22 cellular contexts compared by ENCODE assay signal in genomic region chr17:80853076-80853475, GRCh38.
A peak's percentile ranks its signal among the peaks of the same experiment; 100 is the strongest.
DNase-seq lines count a peak whose midpoint lies in the region; ATAC-seq and TF ChIP-seq lines count a peak whose summit lies in the region.
"Had no signal": no experiment of that assay in that cellular context is flagged by ENCODE, and none has a peak within 500 bp of the region (broad histone marks: within the 10 kb centered on the region; RNA-seq: fewer than 3 reads in every experiment).

No MANE protein-coding gene starts in this region.

- POLR2A ChIA-PET in activated CD8-positive, alpha-beta T cell treated with anti-CD3 and anti-CD28 coated beads, Interleukin-2, amount 10 ng/mL, durations not matched to agents 7 days and 5 days (lab: Charles Lee), result no interaction called here

- CTCF ChIA-PET in activated CD8-positive, alpha-beta T cell treated with anti-CD3 and anti-CD28 coated beads, Interleukin-2, amount 10 ng/mL, durations not matched to agents 7 days and 5 days (lab: Charles Lee), result no interaction called here

- no peak for DNase-seq in activated naive CD8-positive, alpha-beta T cell treated with anti-CD3 and anti-CD28 coated beads, Interleukin-2, amount 50 U/mL, for 24 hours
- DNase-seq in activated CD8-positive, alpha-beta T cell treated with anti-CD3 and anti-CD28 coated beads, Interleukin-2, amount 10 ng/mL, durations not matched to agents 7 days and 5 days, result no peak
- DNase-seq in neural crest cell (ENCODE audit: low read depth, low spot score) (no peak), OCI-M1 (lab: John Stamatoyannopoulos, UW) (no peak)
- DNase-seq in stimulated activated naive CD4-positive, alpha-beta T cell (lab: John Stamatoyannopoulos, UW), result no peak
- DNase-seq: activated CD4-positive, alpha-beta T cell treated with anti-CD3 and anti-CD28 coated beads for 4 hours; Calu3; DMS79 treated with DMSO at 0.1 percent for 48 hours; hippocampal formation; MM.1S; NCI-H2081; NCI-H2227 treated with DMSO at 0.1 percent for 48 hours; NCI-H526 treated with DMSO at 0.1 percent for 48 hours; SK-N-SH; stimulated activated naive CD8-positive, alpha-beta T cell treated with anti-CD3 and anti-CD28 coated beads, Interleukin-15, amount 100 ng/mL, for 72 hours; thyroid gland had no signal

- H3K4me3 Mint-ChIP-seq in activated naive CD8-positive, alpha-beta T cell, result no peak overlapping the region
- no peak overlapping the region for H3K4me3 Mint-ChIP-seq in activated naive CD8-positive, alpha-beta T cell treated with anti-CD3 and anti-CD28 coated beads, Interleukin-2, amount 50 U/mL, for 24 hours
- no peak overlapping the region for H3K4me3 Mint-ChIP-seq in activated CD8-positive, alpha-beta T cell treated with anti-CD3 and anti-CD28 coated beads, Interleukin-2, amount 10 ng/mL, durations not matched to agents 7 days and 5 days
- H3K4me3 Mint-ChIP-seq in neural crest cell, result no peak overlapping the region
- H3K4me3 Mint-ChIP-seq: memory B cell; stimulated activated naive CD8-positive, alpha-beta T cell treated with anti-CD3 and anti-CD28 coated beads, Interleukin-15, amount 100 ng/mL, for 72 hours had no signal

- peak overlapping the region; percentile 41 for H3K27ac Mint-ChIP-seq in activated naive CD8-positive, alpha-beta T cell
- H3K27ac Mint-ChIP-seq in activated naive CD8-positive, alpha-beta T cell treated with anti-CD3 and anti-CD28 coated beads, Interleukin-2, amount 50 U/mL, for 24 hours, result no peak overlapping the region
- peak overlapping the region; percentile 76 for H3K27ac Mint-ChIP-seq in activated CD8-positive, alpha-beta T cell treated with anti-CD3 and anti-CD28 coated beads, Interleukin-2, amount 10 ng/mL, durations not matched to agents 7 days and 5 days
- H3K27ac Mint-ChIP-seq in neural crest cell (ENCODE audit: unreplicated experiment), result peak overlapping the region; percentile 87
- H3K27ac Mint-ChIP-seq: memory B cell had no signal

- no peak for TF ChIP-seq CTCF in neural crest cell (conservative IDR thresholded peaks at IDR 0.05)

- peaks cover 20% of the 10 kb centered on the region for H3K36me3 Mint-ChIP-seq in activated naive CD8-positive, alpha-beta T cell
- H3K36me3 Mint-ChIP-seq in activated naive CD8-positive, alpha-beta T cell treated with anti-CD3 and anti-CD28 coated beads, Interleukin-2, amount 50 U/mL, for 24 hours (ENCODE audit: low read depth), result peaks cover 35% of the 10 kb centered on the region
- H3K36me3 Mint-ChIP-seq in activated CD8-positive, alpha-beta T cell treated with anti-CD3 and anti-CD28 coated beads, Interleukin-2, amount 10 ng/mL, durations not matched to agents 7 days and 5 days (ENCODE audit: low read depth), result peaks cover 78% of the 10 kb centered on the region
- no peaks in the 10 kb centered on the region for H3K36me3 Mint-ChIP-seq in neural crest cell (ENCODE audit: low read depth)

- H3K27me3 Mint-ChIP-seq in activated naive CD8-positive, alpha-beta T cell, result no peaks in the 10 kb centered on the region
- H3K27me3 Mint-ChIP-seq in activated naive CD8-positive, alpha-beta T cell treated with anti-CD3 and anti-CD28 coated beads, Interleukin-2, amount 50 U/mL, for 24 hours, result no peaks in the 10 kb centered on the region
- H3K27me3 Mint-ChIP-seq in activated CD8-positive, alpha-beta T cell treated with anti-CD3 and anti-CD28 coated beads, Interleukin-2, amount 10 ng/mL, durations not matched to agents 7 days and 5 days (ENCODE audit: low read depth), result no peaks in the 10 kb centered on the region
- no peaks in the 10 kb centered on the region for H3K27me3 Mint-ChIP-seq in neural crest cell (ENCODE audit: low read depth)
- H3K27me3 Mint-ChIP-seq: memory B cell; stimulated activated naive CD8-positive, alpha-beta T cell treated with anti-CD3 and anti-CD28 coated beads, Interleukin-15, amount 100 ng/mL, for 72 hours had no signal

- no peaks in the 10 kb centered on the region for H3K9me3 Mint-ChIP-seq in activated naive CD8-positive, alpha-beta T cell (ENCODE audit: low read depth)
- no peaks in the 10 kb centered on the region for H3K9me3 Mint-ChIP-seq in activated naive CD8-positive, alpha-beta T cell treated with anti-CD3 and anti-CD28 coated beads, Interleukin-2, amount 50 U/mL, for 24 hours
- no peaks in the 10 kb centered on the region for H3K9me3 Mint-ChIP-seq in activated CD8-positive, alpha-beta T cell treated with anti-CD3 and anti-CD28 coated beads, Interleukin-2, amount 10 ng/mL, durations not matched to agents 7 days and 5 days (ENCODE audit: insufficient read depth)
- no peaks in the 10 kb centered on the region for H3K9me3 Mint-ChIP-seq in neural crest cell
- H3K9me3 Mint-ChIP-seq: activated T-helper 2 cell treated with anti-CD3 and anti-CD28 coated beads, Interferon-gamma antibody, Interleukin-2, Interleukin-4, amounts not matched to agents 10 μg/mL and 5 μg/mL and 100 μg/mL, durations not matched to agents 14 hours and 24 hours and 36 hours; memory B cell; stimulated activated naive CD8-positive, alpha-beta T cell treated with anti-CD3 and anti-CD28 coated beads, Interleukin-15, amount 100 ng/mL, for 72 hours had no signal

- H3K4me1 Mint-ChIP-seq in activated naive CD8-positive, alpha-beta T cell (ENCODE audit: low read depth), result peaks cover 56% of the 10 kb centered on the region
- H3K4me1 Mint-ChIP-seq in activated naive CD8-positive, alpha-beta T cell treated with anti-CD3 and anti-CD28 coated beads, Interleukin-2, amount 50 U/mL, for 24 hours, result peaks cover 56% of the 10 kb centered on the region
- peaks cover 96% of the 10 kb centered on the region for H3K4me1 Mint-ChIP-seq in activated CD8-positive, alpha-beta T cell treated with anti-CD3 and anti-CD28 coated beads, Interleukin-2, amount 10 ng/mL, durations not matched to agents 7 days and 5 days (ENCODE audit: low read depth)
- H3K4me1 Mint-ChIP-seq in neural crest cell, result no peaks in the 10 kb centered on the region
- H3K4me1 Mint-ChIP-seq: memory B cell had no signal

- no peak for ATAC-seq in activated naive CD8-positive, alpha-beta T cell treated with anti-CD3 and anti-CD28 coated beads, Interleukin-2, amount 50 U/mL, for 24 hours
- no peak for ATAC-seq in activated CD8-positive, alpha-beta T cell treated with anti-CD3 and anti-CD28 coated beads, Interleukin-2, amount 10 ng/mL, durations not matched to agents 7 days and 5 days
- no peak for ATAC-seq in GM18873 (IDR thresholded peaks at IDR 0.05; ENCODE audit: low FRiP score, unreplicated experiment)
- ATAC-seq: left lobe of liver; psoas muscle; stimulated activated naive CD8-positive, alpha-beta T cell treated with anti-CD3 and anti-CD28 coated beads, Interleukin-15, amount 100 ng/mL, for 72 hours had no signal
